ENCODE assay signal across 8 cellular contexts in the genomic region with DNA sequence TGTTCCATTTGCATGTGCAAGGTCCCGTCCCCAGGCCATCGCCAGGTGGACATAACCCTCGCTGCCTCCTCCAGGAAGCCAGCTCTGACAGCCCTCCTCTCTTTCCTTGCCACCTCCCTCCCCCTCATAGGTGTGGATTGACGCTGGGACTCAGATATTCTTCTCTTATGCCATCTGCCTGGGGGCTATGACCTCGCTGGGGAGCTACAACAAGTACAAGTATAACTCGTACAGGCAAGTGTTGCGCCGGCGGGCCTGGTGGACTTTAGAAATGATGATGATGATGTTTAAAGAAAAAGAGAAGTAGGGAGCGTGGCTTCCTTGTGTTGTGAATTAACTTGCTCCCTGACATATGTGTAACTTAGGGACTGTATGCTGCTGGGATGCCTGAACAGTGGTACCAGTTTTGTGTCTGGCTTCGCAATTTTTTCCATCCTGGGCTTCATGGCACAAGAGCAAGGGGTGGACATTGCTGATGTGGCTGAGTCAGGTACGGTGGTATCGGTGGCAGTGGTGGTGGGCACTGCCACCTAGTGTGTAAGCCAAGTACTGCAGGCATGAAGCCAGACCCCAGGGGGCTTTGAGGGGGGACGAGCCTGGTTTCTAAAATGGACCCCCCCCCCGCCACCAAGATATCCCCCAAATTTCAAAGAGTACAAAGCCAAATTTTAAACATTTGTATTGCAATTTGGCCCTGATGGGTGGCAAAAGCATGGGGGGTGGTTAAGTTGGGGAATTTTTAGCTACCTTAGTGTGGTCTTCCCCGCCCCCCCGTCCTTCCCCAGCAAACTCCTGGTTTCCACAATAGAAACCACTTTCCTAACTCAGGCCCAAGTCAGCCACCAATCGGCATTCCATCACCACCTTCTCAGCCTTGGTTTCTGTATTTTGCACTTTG.
DNase-seq lines count a peak whose midpoint lies in the region; ATAC-seq and TF ChIP-seq lines count a peak whose summit lies in the region.

No MANE protein-coding gene starts in this region.

- no peaks in the 10 kb centered on the region for H3K79me2 ChIP-seq in Karpas-422 (ENCODE audit: low read length)

- H4K20me1 ChIP-seq in Karpas-422 (ENCODE audit: insufficient read depth, low read depth, low read length): no peaks in the 10 kb centered on the region

- H3K27me3 ChIP-seq in Karpas-422 (ENCODE audit: low read length): no peaks in the 10 kb centered on the region
- H3K27me3 ChIP-seq in thoracic aorta (replicated peaks; ENCODE audit: insufficient read depth): no peaks in the 10 kb centered on the region

- peak; percentile 87 for TF ChIP-seq CTCF in mesothelial cell of epicardium (IDR thresholded peaks at IDR 0.05; ENCODE audit: unreplicated experiment)
- peak; percentile 95 for TF ChIP-seq CTCF in thoracic aorta (IDR thresholded peaks at IDR 0.05)

- ATAC-seq in thoracic aorta (ENCODE audit: insufficient number of reproducible peaks, low FRiP score, low read depth): no peak
- no peak for ATAC-seq in HG03139 (IDR thresholded peaks at IDR 0.05; ENCODE audit: unreplicated experiment)

- H3K36me3 ChIP-seq in Karpas-422 (ENCODE audit: insufficient read depth, low read length) (peaks cover 19% of the 10 kb centered on the region; the same call in 1 of the 2 replicates), thoracic aorta (peaks cover 48% of the 10 kb centered on the region)

- H3K9ac ChIP-seq in Karpas-422 (ENCODE audit: low read length): no peak overlapping the region

- peaks cover 6% of the 10 kb centered on the region for H3K4me1 Mint-ChIP-seq in mesothelial cell of epicardium

- H3K9me3 Mint-ChIP-seq in mesothelial cell of epicardium: no peaks in the 10 kb centered on the region

- H3K27ac ChIP-seq in Karpas-422 (ENCODE audit: low read length) (no peak overlapping the region), thoracic aorta (no peak overlapping the region)

- no peaks in the 10 kb centered on the region for H3K9me2 ChIP-seq in Karpas-422 (replicated peaks; ENCODE audit: insufficient read depth, low read length)

- no peaks in the 10 kb centered on the region for H3K9me3 ChIP-seq in Karpas-422 (ENCODE audit: low read length)
- no peaks in the 10 kb centered on the region for H3K9me3 ChIP-seq in thoracic aorta

- H3K4me1 ChIP-seq in Karpas-422 (ENCODE audit: low read length) (no peaks in the 10 kb centered on the region), thoracic aorta (ENCODE audit: control insufficient read depth in 1 of 2, low read depth in 2 of 2) (no peaks in the 10 kb centered on the region)

- H3K4me3 ChIP-seq in Karpas-422 (ENCODE audit: low read length): no peak overlapping the region
- H3K4me3 ChIP-seq in thoracic aorta: no peak overlapping the region

- H3K27ac Mint-ChIP-seq in mesothelial cell of epicardium: no peak overlapping the region

- H3K4me2 ChIP-seq in Karpas-422 (ENCODE audit: low read depth, low read length, poor library complexity, severe bottlenecking): no peak overlapping the region

- H3K36me3 Mint-ChIP-seq in mesothelial cell of epicardium: peaks cover 9% of the 10 kb centered on the region

- peak; percentile 52 for DNase-seq in EH (ENCODE audit: low read depth)
- DNase-seq in Karpas-422: peak; percentile 74
- peak; percentile 35 for DNase-seq in activated CD4-positive, alpha-beta T cell treated with anti-CD3 and anti-CD28 coated beads, Interleukin-2, amount 50 U/mL, for 48 hours
- DNase-seq in effector CD4-positive, alpha-beta T cell: peak; percentile 24
- peak in 1 of 2 experiments; percentile 71 for DNase-seq in mesothelial cell of epicardium (ENCODE audit: low spot score in 2 of 2, unreplicated experiment in 2 of 2)
- no peak for DNase-seq in thoracic aorta (ENCODE audit: low spot score)
- no peak for DNase-seq in middle frontal gyrus (ENCODE audit: extremely low spot score, low spot score)

- no peaks in the 10 kb centered on the region for H3K27me3 Mint-ChIP-seq in mesothelial cell of epicardium (ENCODE audit: low read depth)

- H3K4me3 Mint-ChIP-seq in mesothelial cell of epicardium: no peak overlapping the region

- no peak overlapping the region for H2AFZ ChIP-seq in Karpas-422 (ENCODE audit: low read length)

Comparison
In these comparisons a context has a peak if more than half of its experiments do, and no peak if none do; other contexts are left out.
1. DNase-seq: peak in EH (single experiment), Karpas-422 (single experiment), activated CD4-positive, alpha-beta T cell treated with anti-CD3 and anti-CD28 coated beads, Interleukin-2, amount 50 U/mL, for 48 hours (2 of 2) and effector CD4-positive, alpha-beta T cell (single experiment); none in thoracic aorta (single experiment) and middle frontal gyrus (single experiment).